ENCODE assay signal across 18 cellular contexts in the genomic region with DNA sequence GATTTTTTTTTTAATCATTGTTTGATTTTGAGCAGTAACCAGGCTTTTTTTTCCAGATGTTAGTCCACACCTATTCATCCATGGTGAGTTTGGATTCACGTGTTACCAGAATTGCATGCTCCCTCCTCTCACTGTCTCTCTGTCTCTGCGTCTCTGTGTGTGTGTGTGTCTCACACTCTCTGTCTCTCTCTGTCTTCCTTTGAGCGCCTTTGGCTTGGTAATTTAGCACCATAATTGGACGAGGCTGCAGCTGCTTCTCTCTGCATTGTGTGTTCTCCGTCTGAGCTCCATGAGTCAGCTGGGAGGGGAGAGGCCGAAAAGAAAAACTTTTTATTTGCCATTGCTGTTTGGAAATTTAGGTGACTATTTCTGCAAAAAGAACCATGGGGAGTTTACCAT. TPM values are rescaled to one million over a fixed set of nuclear protein-coding genes. Genes with fewer than 3 reads are reported as not detected.
DNase-seq lines count a peak whose midpoint lies in the region; ATAC-seq and TF ChIP-seq lines count a peak whose summit lies in the region.
"Had no signal": no experiment of that assay in that cellular context is flagged by ENCODE, and none has a peak within 500 bp of the region (broad histone marks: within the 10 kb centered on the region; RNA-seq: fewer than 3 reads in every experiment).

No MANE protein-coding gene starts in this region.

- H3K4me1 ChIP-seq in PC-3 (ENCODE audit: insufficient read depth, low read length), result peaks cover 19% of the 10 kb centered on the region; the same call in 1 of the 2 replicates
- H3K4me1 ChIP-seq in esophagus squamous epithelium, result peaks cover 3 to 93% (median 12%) of the 10 kb centered on the region in 3 donors
- H3K4me1 ChIP-seq in neural progenitor cell, result peaks cover 50% of the 10 kb centered on the region

- H3K9ac ChIP-seq in PC-3 (ENCODE audit: low read length) (no peak overlapping the region), neural progenitor cell (no peak overlapping the region)

- H3K27ac ChIP-seq in PC-3 (ENCODE audit: low read length) (no peak overlapping the region), esophagus squamous epithelium (peak overlapping the region; percentile 11 to 96 (median 89)), neural progenitor cell (no peak overlapping the region)
- H3K27ac ChIP-seq: left ventricle myocardium inferior, right atrium auricular region, transverse colon had no signal

- H3F3A ChIP-seq in PC-3 (ENCODE audit: low read length, unreplicated experiment) (no peaks in the 10 kb centered on the region), neural progenitor cell (ENCODE audit: low read depth) (peaks cover 53% of the 10 kb centered on the region)

- TF ChIP-seq POLR2A in esophagus squamous epithelium (IDR thresholded peaks at IDR 0.05), result no peak

- H3K4me3 Mint-ChIP-seq in neural progenitor cell, result peak overlapping the region; percentile 82
- H3K4me3 Mint-ChIP-seq: activated naive CD4-positive, alpha-beta T cell treated with anti-CD3 and anti-CD28 coated beads, Interleukin-2, amount 10 ng/mL, durations not matched to agents 7 days and 5 days had no signal

- WGBS in esophagus squamous epithelium, 2 donors, result 2 to 3% methylated on average over 6 of the region's 6 CpGs

- H3K27me3 ChIP-seq in PC-3 (ENCODE audit: low read length) (peaks cover 50% of the 10 kb centered on the region), esophagus squamous epithelium (peaks cover 0 to 100% (median 12%) of the 10 kb centered on the region in 4 donors), neural progenitor cell (peaks cover 100% of the 10 kb centered on the region)

- no TSS peak for BruUV-seq in PC-3 (replicated peaks; lab: Mats Ljungman, UMichigan)

- H4K20me1 ChIP-seq in PC-3 (ENCODE audit: low read length), result no peaks in the 10 kb centered on the region
- H4K20me1 ChIP-seq in neural progenitor cell (ENCODE audit: low read depth), result peaks cover 72% of the 10 kb centered on the region

- CTCF ChIA-PET in PC-3 (lab: Charles Lee), result interaction anchor here (0.6 kb wide), 1 partner anchor 131 kb away, joined by 3 read pairs; no protein-coding TSS in a partner anchor

- in situ Hi-C loops in GM13976 (cut with MboI; ENCODE audit: low sequenced_read_pairs, unreplicated experiment), result loop anchor here (25.0 kb wide), 2 partner anchors 540 to 1190 kb away; no protein-coding TSS in a partner anchor

- ATAC-seq in PC-3, result peak; percentile 74
- ATAC-seq in GM18907 (IDR thresholded peaks at IDR 0.05; ENCODE audit: unreplicated experiment), result no peak

- no peak overlapping the region for H3K27ac Mint-ChIP-seq in neural progenitor cell
- H3K27ac Mint-ChIP-seq: activated naive CD4-positive, alpha-beta T cell treated with anti-CD3 and anti-CD28 coated beads, Interleukin-2, amount 10 ng/mL, durations not matched to agents 7 days and 5 days had no signal

- no peaks in the 10 kb centered on the region for H3K79me2 ChIP-seq in PC-3 (ENCODE audit: low read length)
- H3K79me2 ChIP-seq in neural progenitor cell (ENCODE audit: low read depth), result no peaks in the 10 kb centered on the region

- no peak for TF ChIP-seq CTCF in PC-3 (conservative IDR thresholded peaks at IDR 0.05; ENCODE audit: low read depth, low read length)
- TF ChIP-seq CTCF in esophagus squamous epithelium (IDR thresholded peaks at IDR 0.05), result no peak
- TF ChIP-seq CTCF in neural progenitor cell (IDR thresholded peaks at IDR 0.05), result no peak
- no peak for TF ChIP-seq CTCF in GM13976 (IDR thresholded peaks at IDR 0.05; ENCODE audit: borderline replicate concordance, control extremely low read depth, extremely low read depth, insufficient read depth, missing control alignments)

- H3K9me2 ChIP-seq in PC-3 (replicated peaks; ENCODE audit: low read length), result no peaks in the 10 kb centered on the region

- DNase-seq in NCI-H1105 treated with DMSO at 0.1 percent for 48 hours (lab: John Stamatoyannopoulos, UW) (peak; percentile 80), PC-3 (peak; percentile 38), esophagus squamous epithelium (lab: John Stamatoyannopoulos, UW) (no peak), neural progenitor cell (ENCODE audit: low spot score) (no peak), GM13976 (ENCODE audit: low spot score) (no peak), occipital lobe (lab: John Stamatoyannopoulos, UW) (no peak), epidermal melanocyte (ENCODE audit: insufficient read length, low spot score) (no peak)
- DNase-seq: activated naive CD4-positive, alpha-beta T cell treated with anti-CD3 and anti-CD28 coated beads, Interleukin-2, amount 10 ng/mL, durations not matched to agents 7 days and 5 days; C1 segment of cervical spinal cord; head of caudate nucleus; left ventricle myocardium inferior; naive B cell; NCI-H2081 treated with DMSO at 0.1 percent for 48 hours; stimulated activated CD4-positive, alpha-beta T cell treated with anti-CD3 and anti-CD28 coated beads, Interleukin-4, amount 100 ng/mL, for 24 hours; transverse colon had no signal

- POLR2A ChIA-PET in PC-3 (lab: Charles Lee; ENCODE audit: unreplicated experiment), result no interaction called here

- H3K9me3 Mint-ChIP-seq in neural progenitor cell, result no peaks in the 10 kb centered on the region
- H3K9me3 Mint-ChIP-seq: activated naive CD4-positive, alpha-beta T cell treated with anti-CD3 and anti-CD28 coated beads, Interleukin-2, amount 10 ng/mL, durations not matched to agents 7 days and 5 days had no signal

- H3K4me3 ChIP-seq in PC-3 (ENCODE audit: low read length) (peak overlapping the region; percentile 29; the same call in 1 of the 2 replicates), esophagus squamous epithelium (peak overlapping the region; percentile 9 to 64 (median 54)), neural progenitor cell (peak overlapping the region; percentile 7)
- H3K4me3 ChIP-seq: left ventricle myocardium inferior, right atrium auricular region, transverse colon had no signal

- intact Hi-C loops in PC-3 (cut with micrococcal nuclease) (no loop called here), esophagus squamous epithelium (cut with DNase I) (no loop called here)

- peaks cover 91% of the 10 kb centered on the region for H3K27me3 Mint-ChIP-seq in neural progenitor cell (ENCODE audit: insufficient read depth, low read depth)

- no peaks in the 10 kb centered on the region for H3K36me3 ChIP-seq in PC-3 (ENCODE audit: low read depth, low read length)
- no peaks in the 10 kb centered on the region for H3K36me3 ChIP-seq in esophagus squamous epithelium
- no peaks in the 10 kb centered on the region for H3K36me3 ChIP-seq in neural progenitor cell
- H3K36me3 ChIP-seq: left ventricle myocardium inferior, right atrium auricular region, transverse colon had no signal

- H2AFZ ChIP-seq in PC-3 (ENCODE audit: low read length) (peak overlapping the region; percentile 77; the same call in 1 of the 2 replicates), neural progenitor cell (replicated peaks) (no peak overlapping the region)

- peaks cover 1% of the 10 kb centered on the region for H3K36me3 Mint-ChIP-seq in neural progenitor cell
- H3K36me3 Mint-ChIP-seq: naive B cell had no signal

- peaks cover 37% of the 10 kb centered on the region for H3K4me1 Mint-ChIP-seq in neural progenitor cell

- H3K4me2 ChIP-seq in PC-3 (ENCODE audit: low read length) (peak overlapping the region; percentile 67), neural progenitor cell (peak overlapping the region; percentile 73)

- H3K9me3 ChIP-seq in PC-3 (ENCODE audit: low read length) (no peaks in the 10 kb centered on the region), esophagus squamous epithelium (no peaks in the 10 kb centered on the region), neural progenitor cell (ENCODE audit: low read depth) (no peaks in the 10 kb centered on the region)
- H3K9me3 ChIP-seq: left ventricle myocardium inferior, right atrium auricular region, transverse colon had no signal

RNA-seq across cellular contexts. Expression of gene TFAP2B, which starts 3.4 kb away (rescaled TPM):
- total RNA-seq in PC-3 (2014; rRNA removed), result not detected in 2 replicates
- total RNA-seq in esophagus squamous epithelium, result 1 to 10 TPM in 3 of 4 donors, under 1 TPM in 1; 0.35 to 4.4 (median 1.8) TPM
- total RNA-seq in neural progenitor cell (ENCODE audit: low replicate concordance), result 0.15 TPM in 1 of 2 replicates, not detected in the other
- total RNA-seq in occipital lobe, result not detected
- total RNA-seq: bronchial epithelial cell, left ventricle myocardium inferior, right atrium auricular region, transverse colon had no signal

Comparison
In these comparisons a context has a peak if more than half of its experiments do, and no peak if none do; other contexts are left out.
1. DNase-seq: peak in NCI-H1105 treated with DMSO at 0.1 percent for 48 hours (single experiment) and PC-3 (single experiment); none in esophagus squamous epithelium (single experiment), neural progenitor cell (single experiment), GM13976 (single experiment), occipital lobe (single experiment) and epidermal melanocyte (single experiment).
2. H3K27ac ChIP-seq: peak in esophagus squamous epithelium (4 of 4); none in PC-3 (single experiment) and neural progenitor cell (single experiment).
3. Peak in every context shown above with its lines, with median percentiles within 50 percentile points of each other: H3K4me3 ChIP-seq.